28 cellular contexts compared by ENCODE assay signal in the genomic region with DNA sequence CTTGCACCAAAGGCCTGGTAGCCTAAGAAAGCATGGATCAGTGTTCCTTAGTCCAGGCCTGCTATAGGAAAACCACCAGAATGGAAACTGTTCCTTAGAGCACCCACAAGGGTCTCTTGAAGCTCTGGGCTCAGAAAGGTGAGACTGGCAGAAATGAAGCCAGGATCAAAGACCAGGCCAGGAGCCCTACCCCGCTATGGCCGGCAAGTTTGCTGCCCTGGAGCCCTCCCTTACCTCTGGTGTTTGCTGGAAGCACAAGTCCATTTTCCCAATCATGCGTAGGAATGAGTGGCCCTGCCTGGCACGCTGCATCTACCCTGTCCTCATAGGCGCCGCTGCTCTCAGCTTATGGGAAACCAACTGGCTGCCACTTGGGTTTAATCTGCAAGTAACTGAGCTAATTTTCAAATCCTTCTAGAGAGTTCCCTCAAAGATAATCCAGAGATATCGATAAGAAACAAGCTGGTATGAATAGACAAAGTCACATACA.
"Had no signal": no experiment of that assay in that cellular context is flagged by ENCODE, and none has a peak within 500 bp of the region (broad histone marks: within the 10 kb centered on the region; RNA-seq: fewer than 3 reads in every experiment).

No MANE protein-coding gene starts in this region.

- H3K27me3 Mint-ChIP-seq: dendritic cell treated with granulocyte-macrophage colony-stimulating factor and Interleukin-4, amounts not matched to agents 40 ng/mL and 50 ng/mL, for 4 days; memory B cell; naive B cell; progenitor cell of endocrine pancreas; stimulated activated memory B cell treated with anti-CD40 and anti-IgM and Interleukin-4, amounts not matched to agents 10 μg/mL and 1 μg/mL and 100 μg/mL, for 72 hours; stimulated activated naive CD8-positive, alpha-beta T cell treated with anti-CD3 and anti-CD28 coated beads, Interleukin-15, Interleukin-2, amounts not matched to agents 100 ng/mL and 50 ng/mL, for 24 hours had no signal

- ATAC-seq: esophagus mucosa; foreskin keratinocyte; gastroesophageal sphincter; heart left ventricle; left lobe of liver; mucosa of descending colon; stimulated activated memory B cell treated with anti-CD40 and anti-IgM and Interleukin-4, amounts not matched to agents 10 μg/mL and 1 μg/mL and 100 μg/mL, for 72 hours had no signal

- H3K27ac ChIP-seq: colonic mucosa, epithelial cell of prostate, foreskin keratinocyte, gastroesophageal sphincter, heart left ventricle, hepatocyte, neural progenitor cell, parathyroid adenoma, sigmoid colon, thoracic aorta, tibial nerve, upper lobe of left lung had no signal

- H3K4me3 Mint-ChIP-seq: dendritic cell treated with granulocyte-macrophage colony-stimulating factor and Interleukin-4, amounts not matched to agents 40 ng/mL and 50 ng/mL, for 4 days; endodermal cell; memory B cell; mesothelial cell of epicardium; naive B cell; nephron; neural progenitor cell; stimulated activated memory B cell treated with anti-CD40 and anti-IgM and Interleukin-4, amounts not matched to agents 10 μg/mL and 1 μg/mL and 100 μg/mL, for 72 hours; stimulated activated naive CD8-positive, alpha-beta T cell treated with anti-CD3 and anti-CD28 coated beads, Interleukin-15, Interleukin-2, amounts not matched to agents 100 ng/mL and 50 ng/mL, for 24 hours had no signal

- DNase-seq: colonic mucosa; effector CD8-positive, alpha-beta T cell; endodermal cell; foreskin keratinocyte; heart left ventricle; kidney; mucosa of descending colon; naive B cell; sigmoid colon; stimulated activated CD4-positive, alpha-beta T cell treated with anti-CD3 and anti-CD28 coated beads, Interleukin-2, amount 100 ng/mL, for 24 hours; stimulated activated CD4-positive, alpha-beta T cell treated with anti-CD3 and anti-CD28 coated beads, Interleukin-4, amount 100 ng/mL, for 24 hours; upper lobe of left lung had no signal

- H3K27ac Mint-ChIP-seq: dendritic cell treated with granulocyte-macrophage colony-stimulating factor and Interleukin-4, amounts not matched to agents 40 ng/mL and 50 ng/mL, for 4 days; endodermal cell; memory B cell; mesothelial cell of epicardium; nephron; neural progenitor cell; progenitor cell of endocrine pancreas; stimulated activated memory B cell treated with anti-CD40 and anti-IgM and Interleukin-4, amounts not matched to agents 10 μg/mL and 1 μg/mL and 100 μg/mL, for 72 hours; stimulated activated naive CD8-positive, alpha-beta T cell treated with anti-CD3 and anti-CD28 coated beads, Interleukin-15, Interleukin-2, amounts not matched to agents 100 ng/mL and 50 ng/mL, for 24 hours had no signal

- H3K4me1 Mint-ChIP-seq: memory B cell had no signal

- H3K9me3 Mint-ChIP-seq: dendritic cell treated with granulocyte-macrophage colony-stimulating factor and Interleukin-4, amounts not matched to agents 40 ng/mL and 50 ng/mL, for 4 days; memory B cell; stimulated activated memory B cell treated with anti-CD40 and anti-IgM and Interleukin-4, amounts not matched to agents 10 μg/mL and 1 μg/mL and 100 μg/mL, for 72 hours; stimulated activated naive CD8-positive, alpha-beta T cell treated with anti-CD3 and anti-CD28 coated beads, Interleukin-15, Interleukin-2, amounts not matched to agents 100 ng/mL and 50 ng/mL, for 24 hours had no signal
